In the genomic region with DNA sequence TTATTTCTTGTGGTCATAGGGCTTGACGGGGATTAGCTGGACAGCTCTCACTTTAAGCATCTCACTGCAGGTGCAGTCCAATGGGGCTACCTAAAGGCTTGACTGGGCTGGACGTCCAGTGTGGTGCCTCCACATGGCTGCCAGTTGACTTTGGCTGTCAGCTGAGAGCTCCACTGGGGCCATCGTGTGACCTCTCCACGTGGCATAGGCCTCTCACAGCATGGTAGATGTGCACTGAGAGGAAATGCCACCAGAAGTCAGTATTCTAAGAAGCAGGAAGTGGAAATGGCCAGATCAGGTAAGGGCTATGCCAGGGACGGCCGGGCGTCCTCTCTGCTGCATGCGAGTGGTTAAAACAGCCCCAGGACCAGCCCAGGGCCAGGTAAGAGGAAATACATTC, we compare ENCODE assay signal across 37 cellular contexts.
"Had no signal": no experiment of that assay in that cellular context is flagged by ENCODE, and none has a peak within 500 bp of the region (broad histone marks: within the 10 kb centered on the region; RNA-seq: fewer than 3 reads in every experiment).

No MANE protein-coding gene starts in this region.

- DNase-seq: activated effector memory CD4-positive, alpha-beta T cell treated with anti-CD3 and anti-CD28 coated beads, Interleukin-2, amount 50 U/mL, for 16 hours; activated effector memory CD4-positive, alpha-beta T cell treated with Interleukin-2 at 50 U/mL for 16 hours; activated gamma-delta T cell; activated gamma-delta T cell treated with Interleukin-2 at 50 U/mL for 16 hours; activated naive CD4-positive, alpha-beta T cell; activated naive CD4-positive, alpha-beta T cell treated with anti-CD3 and anti-CD28 coated beads for 36 hours; activated naive CD4-positive, alpha-beta T cell treated with anti-CD3 and anti-CD28 coated beads, Interleukin-2, amount 10 ng/mL, durations not matched to agents 7 days and 5 days; activated naive CD4-positive, alpha-beta T cell treated with anti-CD3 and anti-CD28 coated beads, Interleukin-2, amount 50 U/mL, for 16 hours; activated naive CD4-positive, alpha-beta T cell treated with Interleukin-2 at 50 U/mL for 16 hours; activated naive CD8-positive, alpha-beta T cell treated with anti-CD3 and anti-CD28 coated beads, Interleukin-2, amount 10 ng/mL, durations not matched to agents 7 days and 5 days; activated T-cell treated with anti-CD3 and anti-CD28 coated beads, Interleukin-2, amount 50 U/mL, for 1 hour; activated T-cell treated with anti-CD3 and anti-CD28 coated beads, Interleukin-2, amount 50 U/mL, for 24 hours; activated T-cell treated with anti-CD3 and anti-CD28 coated beads, Interleukin-2, amount 50 U/mL, for 4 hours; activated T-cell treated with anti-CD3 and anti-CD28 coated beads, Interleukin-2, amount 50 U/mL, for 48 hours; activated T-cell treated with anti-CD3 and anti-CD28 coated beads, Interleukin-2, amount 50 U/mL, for 72 hours; adrenal gland; amniotic stem cell; amygdala; anterior cingulate cortex; aorta; body of pancreas; brain microvascular endothelial cell; caudate nucleus; central memory CD4-positive, alpha-beta T cell; cerebellar nuclear complex had no signal

- H3K9me3 ChIP-seq: adrenal gland, ascending aorta, body of pancreas had no signal

- H3K36me3 ChIP-seq: adrenal gland, ascending aorta, brain microvascular endothelial cell, breast epithelium, cardiac muscle cell had no signal

- H3K36me3 Mint-ChIP-seq: activated naive CD4-positive, alpha-beta T cell treated with anti-CD3 and anti-CD28 coated beads, Interleukin-2, amount 10 ng/mL, durations not matched to agents 7 days and 5 days; activated naive CD4-positive, alpha-beta T cell treated with anti-CD3 and anti-CD28 coated beads, Interleukin-2, amount 50 U/mL, for 24 hours; activated naive CD4-positive, alpha-beta T cell treated with anti-CD3 and anti-CD28 coated beads, Interleukin-2, amount 50 U/mL, for 72 hours; activated naive CD8-positive, alpha-beta T cell; activated naive CD8-positive, alpha-beta T cell treated with anti-CD3 and anti-CD28 coated beads, Interleukin-2, amount 10 ng/mL, durations not matched to agents 7 days and 5 days; brain had no signal

- H3K9me3 Mint-ChIP-seq: activated naive CD4-positive, alpha-beta T cell treated with anti-CD3 and anti-CD28 coated beads for 36 hours; activated naive CD4-positive, alpha-beta T cell treated with anti-CD3 and anti-CD28 coated beads, Interleukin-2, amount 50 U/mL, for 24 hours; activated naive CD4-positive, alpha-beta T cell treated with anti-CD3 and anti-CD28 coated beads, Interleukin-2, amount 50 U/mL, for 72 hours; activated naive CD8-positive, alpha-beta T cell treated with anti-CD3 and anti-CD28 coated beads, Interleukin-2, amount 10 ng/mL, durations not matched to agents 7 days and 5 days; activated T-cell treated with anti-CD3 and anti-CD28 coated beads, Interleukin-2, amount 50 U/mL, for 24 hours; activated T-cell treated with anti-CD3 and anti-CD28 coated beads, Interleukin-2, amount 50 U/mL, for 4 hours; activated T-helper 1 cell treated with anti-CD3 and anti-CD28 coated beads, Interleukin-12 subunit alpha, Interleukin-12 subunit beta, Interleukin-2, Interleukin-4 antibody, amounts not matched to agents 30 ng/mL and 10 ng/mL and 1 ng/mL, durations not matched to agents 14 hours and 24 hours and 36 hours; activated T-helper 2 cell treated with anti-CD3 and anti-CD28 coated beads, Interferon-gamma antibody, Interleukin-2, Interleukin-4, amounts not matched to agents 10 μg/mL and 5 μg/mL and 100 μg/mL, durations not matched to agents 14 hours and 24 hours and 36 hours; central memory CD8-positive, alpha-beta T cell had no signal

- H3K27ac Mint-ChIP-seq: activated naive CD4-positive, alpha-beta T cell treated with anti-CD3 and anti-CD28 coated beads for 36 hours; activated naive CD4-positive, alpha-beta T cell treated with anti-CD3 and anti-CD28 coated beads, Interleukin-2, amount 10 ng/mL, durations not matched to agents 7 days and 5 days; activated naive CD4-positive, alpha-beta T cell treated with anti-CD3 and anti-CD28 coated beads, Interleukin-2, amount 50 U/mL, for 24 hours; activated naive CD4-positive, alpha-beta T cell treated with anti-CD3 and anti-CD28 coated beads, Interleukin-2, amount 50 U/mL, for 72 hours; activated naive CD8-positive, alpha-beta T cell; activated naive CD8-positive, alpha-beta T cell treated with anti-CD3 and anti-CD28 coated beads, Interleukin-2, amount 10 ng/mL, durations not matched to agents 7 days and 5 days; activated T-cell treated with anti-CD3 and anti-CD28 coated beads, Interleukin-2, amount 50 U/mL, for 24 hours; activated T-cell treated with anti-CD3 and anti-CD28 coated beads, Interleukin-2, amount 50 U/mL, for 72 hours; activated T-helper 1 cell treated with anti-CD3 and anti-CD28 coated beads, Interleukin-12 subunit alpha, Interleukin-12 subunit beta, Interleukin-2, Interleukin-4 antibody, amounts not matched to agents 30 ng/mL and 10 ng/mL and 1 ng/mL, durations not matched to agents 14 hours and 24 hours and 36 hours; activated T-helper 17 cell treated with anti-CD3 and anti-CD28 coated beads, Interleukin-2, amount 50 U/mL, for 72 hours; activated T-helper 2 cell treated with anti-CD3 and anti-CD28 coated beads, Interferon-gamma antibody, Interleukin-2, Interleukin-4, amounts not matched to agents 10 μg/mL and 5 μg/mL and 100 μg/mL, durations not matched to agents 14 hours and 24 hours and 36 hours; brain had no signal

- ATAC-seq: activated naive CD4-positive, alpha-beta T cell treated with anti-CD3 and anti-CD28 coated beads, Interleukin-2, amount 50 U/mL, for 72 hours; activated T-cell treated with anti-CD3 and anti-CD28 coated beads, Interleukin-2, amount 50 U/mL, for 4 hours; activated T-cell treated with anti-CD3 and anti-CD28 coated beads, Interleukin-2, amount 50 U/mL, for 72 hours; activated T-helper 17 cell treated with anti-CD3 and anti-CD28 coated beads, Interleukin-2, amount 50 U/mL, for 72 hours; body of pancreas had no signal

- H3K27me3 ChIP-seq: ascending aorta, body of pancreas, brain microvascular endothelial cell, breast epithelium, cardiac muscle cell had no signal

- FAIRE-seq: astrocyte had no signal

- H3K4me3 ChIP-seq: adrenal gland, ascending aorta, body of pancreas, breast epithelium, cardiac muscle cell had no signal

- H3K4me1 ChIP-seq: adrenal gland, ascending aorta, body of pancreas, breast epithelium had no signal

- H3K4me1 Mint-ChIP-seq: activated naive CD4-positive, alpha-beta T cell treated with anti-CD3 and anti-CD28 coated beads, Interleukin-2, amount 10 ng/mL, durations not matched to agents 7 days and 5 days; activated naive CD4-positive, alpha-beta T cell treated with anti-CD3 and anti-CD28 coated beads, Interleukin-2, amount 50 U/mL, for 24 hours; activated naive CD8-positive, alpha-beta T cell treated with anti-CD3 and anti-CD28 coated beads, Interleukin-2, amount 10 ng/mL, durations not matched to agents 7 days and 5 days; activated T-helper 17 cell treated with anti-CD3 and anti-CD28 coated beads, Interleukin-2, amount 50 U/mL, for 72 hours; brain; central memory CD8-positive, alpha-beta T cell had no signal

- H3K4me3 Mint-ChIP-seq: activated naive CD4-positive, alpha-beta T cell treated with anti-CD3 and anti-CD28 coated beads for 36 hours; activated naive CD4-positive, alpha-beta T cell treated with anti-CD3 and anti-CD28 coated beads, Interleukin-2, amount 10 ng/mL, durations not matched to agents 7 days and 5 days; activated naive CD4-positive, alpha-beta T cell treated with anti-CD3 and anti-CD28 coated beads, Interleukin-2, amount 50 U/mL, for 24 hours; activated naive CD8-positive, alpha-beta T cell; activated naive CD8-positive, alpha-beta T cell treated with anti-CD3 and anti-CD28 coated beads, Interleukin-2, amount 10 ng/mL, durations not matched to agents 7 days and 5 days; activated T-cell treated with anti-CD3 and anti-CD28 coated beads, Interleukin-2, amount 50 U/mL, for 24 hours; activated T-cell treated with anti-CD3 and anti-CD28 coated beads, Interleukin-2, amount 50 U/mL, for 4 hours; activated T-cell treated with anti-CD3 and anti-CD28 coated beads, Interleukin-2, amount 50 U/mL, for 72 hours; activated T-helper 1 cell treated with anti-CD3 and anti-CD28 coated beads, Interleukin-12 subunit alpha, Interleukin-12 subunit beta, Interleukin-2, Interleukin-4 antibody, amounts not matched to agents 30 ng/mL and 10 ng/mL and 1 ng/mL, durations not matched to agents 14 hours and 24 hours and 36 hours; activated T-helper 17 cell treated with anti-CD3 and anti-CD28 coated beads, Interleukin-2, amount 50 U/mL, for 72 hours; brain; central memory CD8-positive, alpha-beta T cell had no signal

- H3K27ac ChIP-seq: adrenal gland, ascending aorta, body of pancreas, brain microvascular endothelial cell, breast epithelium, cardiac muscle cell had no signal
